In genomic region chr1:156082111-156083091, GRCh38 we compare ENCODE assay signal across 1 cellular context.
A peak's percentile ranks its signal among the peaks of the same experiment; 100 is the strongest.
TF ChIP-seq lines count a peak whose summit lies in the region.

MEX3A (minus strand) TSS chr1:156082465; CDS start chr1:156081998, 467 bp downstream.

TF ChIP-seq in K562, 482 proteins besides CTCF, POLR2A, EP300 and RAD21 (continued from another document and continues in another):
- TF ChIP-seq ZNF512 (tag; IDR thresholded peaks at IDR 0.05) (peak; percentile 92), ZNF143 (CRISPR knock-in tag; IDR thresholded peaks at IDR 0.05) (peak; percentile 92), CBX2 (IDR thresholded peaks at IDR 0.05; ENCODE audit: insufficient read depth, low read length, poor library complexity, severe bottlenecking) (no peak), ELF1 (tag; IDR thresholded peaks at IDR 0.05) (peak; percentile 22; the same call in 1 of the 2 replicates), SMARCB1 (IDR thresholded peaks at IDR 0.05; ENCODE audit: insufficient read length, low read depth) (no peak), HDAC2 (IDR thresholded peaks at IDR 0.05) (peak; percentile 14; the same call in 1 of the 2 replicates), TEAD2 (tag; IDR thresholded peaks at IDR 0.05) (peak; percentile 41; the same call in 1 of the 2 replicates), FOXM1 (IDR thresholded peaks at IDR 0.05; ENCODE audit: low read depth) (peak; percentile 48; the same call in 1 of the 2 replicates), FOXM1 (CRISPR knock-in tag; IDR thresholded peaks at IDR 0.05; ENCODE audit: low read depth) (no peak), PCBP1 (IDR thresholded peaks at IDR 0.05; ENCODE audit: low read depth, low read length, poor library complexity, severe bottlenecking) (peak; percentile 59), HCFC1 (IDR thresholded peaks at IDR 0.05; ENCODE audit: low read depth, low read length) (peak; percentile 96), PML (IDR thresholded peaks at IDR 0.05; ENCODE audit: low read length) (peak; percentile 37; the same call in 1 of the 2 replicates), FOXJ2 (tag; IDR thresholded peaks at IDR 0.05) (no peak), GATAD2B (IDR thresholded peaks at IDR 0.05; ENCODE audit: borderline replicate concordance) (peak; percentile 61; the same call in 1 of the 2 replicates), CHD7 (IDR thresholded peaks at IDR 0.05; ENCODE audit: low read depth, low read length) (no peak), ARID4B (CRISPR knock-in tag; IDR thresholded peaks at IDR 0.05) (peak; percentile 72), THRA (IDR thresholded peaks at IDR 0.05) (no peak), JUND (IDR thresholded peaks at IDR 0.05; ENCODE audit: borderline replicate concordance, low read depth, low read length) (0 out of 2 replicates have a peak, but pooled peaks have one; percentile 5), JUND (tag; IDR thresholded peaks at IDR 0.05; ENCODE audit: borderline replicate concordance, low read depth, low read length) (no peak), NR2C1 (IDR thresholded peaks at IDR 0.05) (peak; percentile 63), NR2C1 (tag; IDR thresholded peaks at IDR 0.05) (peak; percentile 88), MBD2 (IDR thresholded peaks at IDR 0.05; ENCODE audit: borderline replicate concordance, low read depth) (peak; percentile 24; the same call in 1 of the 2 replicates), POU5F1 (IDR thresholded peaks at IDR 0.05; ENCODE audit: borderline replicate concordance, low read depth, low read length, partially characterized antibody) (peak; percentile 46), ATF7 (IDR thresholded peaks at IDR 0.05) (peak; percentile 76), TEAD4 (IDR thresholded peaks at IDR 0.05; ENCODE audit: low read length) (peak; percentile 24; the same call in 1 of the 2 replicates), TEAD4 (CRISPR knock-in tag; IDR thresholded peaks at IDR 0.05; ENCODE audit: borderline replicate concordance) (no peak), MTA1 (IDR thresholded peaks at IDR 0.05; ENCODE audit: borderline replicate concordance) (peak; percentile 73; the same call in 1 of the 2 replicates), TEAD1 (CRISPR knock-in tag; IDR thresholded peaks at IDR 0.05) (peak in 1 of 2 experiments; percentile 76; a peak in 1 of 4 replicates)
- TF ChIP-seq, protein P1, sequence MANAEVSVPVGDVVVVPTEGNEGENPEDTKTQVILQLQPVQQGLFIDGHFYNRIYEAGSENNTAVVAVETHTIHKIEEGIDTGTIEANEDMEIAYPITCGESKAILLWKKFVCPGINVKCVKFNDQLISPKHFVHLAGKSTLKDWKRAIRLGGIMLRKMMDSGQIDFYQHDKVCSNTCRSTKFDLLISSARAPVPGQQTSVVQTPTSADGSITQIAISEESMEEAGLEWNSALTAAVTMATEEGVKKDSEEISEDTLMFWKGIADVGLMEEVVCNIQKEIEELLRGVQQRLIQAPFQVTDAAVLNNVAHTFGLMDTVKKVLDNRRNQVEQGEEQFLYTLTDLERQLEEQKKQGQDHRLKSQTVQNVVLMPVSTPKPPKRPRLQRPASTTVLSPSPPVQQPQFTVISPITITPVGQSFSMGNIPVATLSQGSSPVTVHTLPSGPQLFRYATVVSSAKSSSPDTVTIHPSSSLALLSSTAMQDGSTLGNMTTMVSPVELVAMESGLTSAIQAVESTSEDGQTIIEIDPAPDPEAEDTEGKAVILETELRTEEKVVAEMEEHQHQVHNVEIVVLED (CRISPR knock-in tag; IDR thresholded peaks at IDR 0.05) = peak; percentile 32; the same call in 1 of the 2 replicates
- TF ChIP-seq, protein P2, sequence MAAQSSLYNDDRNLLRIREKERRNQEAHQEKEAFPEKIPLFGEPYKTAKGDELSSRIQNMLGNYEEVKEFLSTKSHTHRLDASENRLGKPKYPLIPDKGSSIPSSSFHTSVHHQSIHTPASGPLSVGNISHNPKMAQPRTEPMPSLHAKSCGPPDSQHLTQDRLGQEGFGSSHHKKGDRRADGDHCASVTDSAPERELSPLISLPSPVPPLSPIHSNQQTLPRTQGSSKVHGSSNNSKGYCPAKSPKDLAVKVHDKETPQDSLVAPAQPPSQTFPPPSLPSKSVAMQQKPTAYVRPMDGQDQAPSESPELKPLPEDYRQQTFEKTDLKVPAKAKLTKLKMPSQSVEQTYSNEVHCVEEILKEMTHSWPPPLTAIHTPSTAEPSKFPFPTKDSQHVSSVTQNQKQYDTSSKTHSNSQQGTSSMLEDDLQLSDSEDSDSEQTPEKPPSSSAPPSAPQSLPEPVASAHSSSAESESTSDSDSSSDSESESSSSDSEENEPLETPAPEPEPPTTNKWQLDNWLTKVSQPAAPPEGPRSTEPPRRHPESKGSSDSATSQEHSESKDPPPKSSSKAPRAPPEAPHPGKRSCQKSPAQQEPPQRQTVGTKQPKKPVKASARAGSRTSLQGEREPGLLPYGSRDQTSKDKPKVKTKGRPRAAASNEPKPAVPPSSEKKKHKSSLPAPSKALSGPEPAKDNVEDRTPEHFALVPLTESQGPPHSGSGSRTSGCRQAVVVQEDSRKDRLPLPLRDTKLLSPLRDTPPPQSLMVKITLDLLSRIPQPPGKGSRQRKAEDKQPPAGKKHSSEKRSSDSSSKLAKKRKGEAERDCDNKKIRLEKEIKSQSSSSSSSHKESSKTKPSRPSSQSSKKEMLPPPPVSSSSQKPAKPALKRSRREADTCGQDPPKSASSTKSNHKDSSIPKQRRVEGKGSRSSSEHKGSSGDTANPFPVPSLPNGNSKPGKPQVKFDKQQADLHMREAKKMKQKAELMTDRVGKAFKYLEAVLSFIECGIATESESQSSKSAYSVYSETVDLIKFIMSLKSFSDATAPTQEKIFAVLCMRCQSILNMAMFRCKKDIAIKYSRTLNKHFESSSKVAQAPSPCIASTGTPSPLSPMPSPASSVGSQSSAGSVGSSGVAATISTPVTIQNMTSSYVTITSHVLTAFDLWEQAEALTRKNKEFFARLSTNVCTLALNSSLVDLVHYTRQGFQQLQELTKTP (IDR thresholded peaks at IDR 0.05; ENCODE audit: low read depth in 1 of 2, partially characterized antibody in 2 of 2) = peak in 1 of 2 experiments; percentile 90
